ENCODE assay signal across 10 cellular contexts in the genomic region with DNA sequence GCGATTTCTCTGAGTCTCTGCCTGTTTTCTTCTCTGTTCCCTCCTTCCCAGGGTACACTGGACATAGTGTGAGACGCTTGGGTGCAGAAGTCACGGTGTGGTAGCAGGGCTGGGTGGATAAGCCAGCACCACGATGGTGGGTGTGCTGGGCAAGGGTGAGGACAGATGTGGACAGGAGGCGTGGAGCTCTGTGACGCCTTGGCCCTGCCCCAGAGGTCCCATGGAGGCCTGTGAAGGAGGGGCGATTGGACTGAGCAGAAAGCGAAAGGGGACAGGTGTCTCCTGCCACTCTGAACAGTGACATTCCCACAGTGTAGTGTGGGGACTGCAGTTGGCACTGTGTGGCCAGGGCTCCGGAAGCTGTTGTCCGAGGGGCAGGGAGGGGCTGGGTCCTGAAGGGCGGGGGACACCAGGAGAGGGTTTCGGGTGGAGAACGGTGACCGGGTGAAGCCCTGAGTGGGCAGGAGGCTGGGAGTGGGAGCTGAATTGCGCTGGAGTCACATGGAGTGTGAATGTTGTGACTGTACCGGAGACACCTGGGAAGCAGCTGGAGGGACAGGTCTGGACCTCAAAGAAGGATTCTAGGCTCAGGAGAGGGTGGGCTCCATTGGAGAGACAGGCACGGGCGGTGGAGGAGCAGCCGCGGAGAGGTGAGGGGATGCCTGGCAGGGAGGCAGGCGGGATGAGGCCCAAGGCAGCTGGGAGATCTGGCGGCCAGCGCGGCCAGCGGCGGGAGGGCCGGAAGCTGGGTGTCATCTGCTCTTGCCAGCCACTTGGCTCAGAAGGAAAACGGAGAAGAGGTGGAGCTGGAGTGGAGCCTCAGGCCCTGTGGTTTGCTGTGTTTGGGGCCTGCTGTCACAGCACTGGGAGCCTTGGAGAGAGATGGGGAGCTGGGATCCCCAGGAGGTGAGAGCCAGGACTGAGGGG. TPM values are rescaled to one million over a fixed set of nuclear protein-coding genes. Genes with fewer than 3 reads are reported as not detected.
DNase-seq lines count a peak whose midpoint lies in the region; ATAC-seq, FAIRE-seq and TF ChIP-seq lines count a peak whose summit lies in the region.
"Had no signal": no experiment of that assay in that cellular context is flagged by ENCODE, and none has a peak within 500 bp of the region (broad histone marks: within the 10 kb centered on the region; RNA-seq: fewer than 3 reads in every experiment).

No MANE protein-coding gene starts in this region.

- intact Hi-C loops in left ventricle myocardium inferior (cut with micrococcal nuclease) = no loop called here

- no peak for TF ChIP-seq CTCF in WERI-Rb-1 (IDR thresholded peaks at IDR 0.05; ENCODE audit: low read depth, low read length)
- TF ChIP-seq CTCF in left ventricle myocardium inferior (IDR thresholded peaks at IDR 0.05; ENCODE audit: borderline replicate concordance) = no peak

- ATAC-seq in HG02970 (IDR thresholded peaks at IDR 0.05; ENCODE audit: low FRiP score, unreplicated experiment) (no peak), GM19467 (IDR thresholded peaks at IDR 0.05; ENCODE audit: unreplicated experiment) (no peak), GM19397 (IDR thresholded peaks at IDR 0.05; ENCODE audit: unreplicated experiment) (no peak)

- H3K27me3 ChIP-seq in WERI-Rb-1 (ENCODE audit: insufficient read depth, low read depth, severe bottlenecking) = no peaks in the 10 kb centered on the region
- no peaks in the 10 kb centered on the region for H3K27me3 ChIP-seq in left ventricle myocardium inferior (ENCODE audit: low read depth)

- no peak for TF ChIP-seq POLR2A in GM12891 (IDR thresholded peaks at IDR 0.05; ENCODE audit: low read depth, low read length)

- H3K4me1 ChIP-seq in left ventricle myocardium inferior = peaks cover 53% of the 10 kb centered on the region

- DNase-seq in Daoy (ENCODE audit: low read depth) (peak; percentile 65), WERI-Rb-1 (peak; percentile 59), left ventricle myocardium inferior (peak; percentile 60), skeletal muscle cell (ENCODE audit: low read depth) (peak; percentile 31), GM12891 (ENCODE audit: insufficient read length, low spot score) (no peak)
- DNase-seq: stimulated activated CD4-positive, alpha-beta T cell treated with anti-CD3 and anti-CD28 coated beads, Interleukin-2, amount 100 ng/mL, for 24 hours had no signal

- H3K36me3 ChIP-seq in WERI-Rb-1 (peaks cover 19% of the 10 kb centered on the region), left ventricle myocardium inferior (no peaks in the 10 kb centered on the region)

- peak overlapping the region; percentile 11; the same call in 1 of the 2 replicates for H3K4me3 ChIP-seq in WERI-Rb-1 (ENCODE audit: low read depth, low read length)
- H3K4me3 ChIP-seq in left ventricle myocardium inferior = peak overlapping the region; percentile 24
- peak overlapping the region; percentile 7 for H3K4me3 ChIP-seq in skeletal muscle cell (ENCODE audit: low read depth, low read length)

- H3K27ac ChIP-seq in WERI-Rb-1 = peak overlapping the region; percentile 44
- H3K27ac ChIP-seq in left ventricle myocardium inferior (replicated peaks) = peak overlapping the region; percentile 27

- H3K9me3 ChIP-seq in WERI-Rb-1 (ENCODE audit: severe bottlenecking) = no peaks in the 10 kb centered on the region
- H3K9me3 ChIP-seq in left ventricle myocardium inferior (replicated peaks) = no peaks in the 10 kb centered on the region

- FAIRE-seq in GM12891 (lab: Jason Lieb, UNC) = no peak
- FAIRE-seq: endometrium had no signal

TF ChIP-seq in GM12891, 5 proteins besides CTCF, POLR2A, EP300 and RAD21:
- TF ChIP-seq SPI1 (IDR thresholded peaks at IDR 0.05; ENCODE audit: low read depth, low read length) (no peak), POU2F2 (IDR thresholded peaks at IDR 0.05; ENCODE audit: low read depth, low read length) (no peak), TAF1 (IDR thresholded peaks at IDR 0.05; ENCODE audit: low read depth, low read length) (no peak), PAX5 (IDR thresholded peaks at IDR 0.05; ENCODE audit: insufficient read depth, low read length, severe bottlenecking) (no peak), POLR2AphosphoS5 (IDR thresholded peaks at IDR 0.05; ENCODE audit: low read depth, low read length) (no peak)
TF ChIP-seq in GM12891: peak in this region for 0.

RNA-seq across cellular contexts. Expression of a gene that starts 7.5 kb away (rescaled TPM):
- total RNA-seq in Daoy (2014; rRNA removed; shearing (Covaris generic)) = 5.6 and 6.8 TPM in 2 replicates
- total RNA-seq in left ventricle myocardium inferior = 11.1 TPM
- 1.1 TPM for polyA plus RNA-seq in GM12891 (2012; ENCODE audit: low read depth, missing spikeins)

RNA-seq across cellular contexts. Expression of a gene that starts 11.3 kb away (rescaled TPM):
- total RNA-seq in Daoy (2014; rRNA removed; shearing (Covaris generic)) = not detected in 2 replicates
- 0.14 TPM for total RNA-seq in left ventricle myocardium inferior
- not detected for polyA plus RNA-seq in GM12891 (2012; ENCODE audit: low read depth, missing spikeins)

RNA-seq across cellular contexts. Expression of a gene that starts 22.5 kb away (rescaled TPM):
- total RNA-seq in Daoy (2014; rRNA removed; shearing (Covaris generic)) = 21.1 and 29.3 TPM in 2 replicates
- total RNA-seq in left ventricle myocardium inferior = 1.3 TPM
- 10.8 TPM for polyA plus RNA-seq in GM12891 (2012; ENCODE audit: low read depth, missing spikeins)

RNA-seq across cellular contexts. Expression of a gene that starts 31.3 kb away (rescaled TPM):
- 19.9 and 31.2 TPM in 2 replicates for total RNA-seq in Daoy (2014; rRNA removed; shearing (Covaris generic))
- 128 TPM for total RNA-seq in left ventricle myocardium inferior
- 103 TPM for polyA plus RNA-seq in GM12891 (2012; ENCODE audit: low read depth, missing spikeins)

RNA-seq across cellular contexts. Expression of a gene that starts 37.7 kb away (rescaled TPM):
- 11.7 and 22.0 TPM in 2 replicates for total RNA-seq in Daoy (2014; rRNA removed; shearing (Covaris generic))
- 9.3 TPM for total RNA-seq in left ventricle myocardium inferior
- 14.2 TPM for polyA plus RNA-seq in GM12891 (2012; ENCODE audit: low read depth, missing spikeins)
